Comparison of ENCODE assay signal across 9 cellular contexts in genomic region chr14:59465570-59466150, GRCh38. TPM values are rescaled to one million over a fixed set of nuclear protein-coding genes. Genes with fewer than 3 reads are reported as not detected.
A peak's percentile ranks its signal among the peaks of the same experiment; 100 is the strongest.
DNase-seq lines count a peak whose midpoint lies in the region; ATAC-seq, FAIRE-seq and TF ChIP-seq lines count a peak whose summit lies in the region.
"Had no signal": no experiment of that assay in that cellular context is flagged by ENCODE, and none has a peak within 500 bp of the region (broad histone marks: within the 10 kb centered on the region; RNA-seq: fewer than 3 reads in every experiment).

No MANE protein-coding gene starts in this region.

- no peak for TF ChIP-seq EP300 in H1 (IDR thresholded peaks at IDR 0.05; ENCODE audit: borderline replicate concordance in 1 of 2, low read depth in 2 of 2, low read length in 2 of 2)

- TF ChIP-seq CTCF in IMR-90 (conservative IDR thresholded peaks at IDR 0.05; ENCODE audit: low read depth, low read length) = no peak
- no peak for TF ChIP-seq CTCF in H1 (IDR thresholded peaks at IDR 0.05; ENCODE audit: control extremely low read depth in 1 of 3, insufficient read depth in 1 of 3, low read depth in 1 of 3, low read length in 3 of 3)
- TF ChIP-seq CTCF in nephron (IDR thresholded peaks at IDR 0.05; ENCODE audit: unreplicated experiment in 3 of 3) = no peak

- no peaks in the 10 kb centered on the region for H3K27me3 ChIP-seq in IMR-90 (ENCODE audit: control insufficient read depth, insufficient read depth, low read length)
- peaks cover 0 to 23% (median 13%) of the 10 kb centered on the region in 4 experiments; a peak in 6 of 7 replicates for H3K27me3 ChIP-seq in H1 (replicated peaks in 1 of 4; ENCODE audit: control insufficient read depth in 3 of 4, extremely low read depth in 1 of 4, insufficient read depth in 3 of 4, low read length in 3 of 4)

- H2AK5ac ChIP-seq in IMR-90 (ENCODE audit: low read depth, low read length) = no peak overlapping the region
- no peak overlapping the region for H2AK5ac ChIP-seq in H1 (ENCODE audit: low read depth, low read length)

- no TSS peak for BruUV-seq in IMR-90 (replicated peaks; lab: Mats Ljungman, UMichigan)

- no peak overlapping the region for H2BK5ac ChIP-seq in IMR-90 (ENCODE audit: low read depth, low read length, poor library complexity, severe bottlenecking)
- no peak overlapping the region for H2BK5ac ChIP-seq in H1 (ENCODE audit: low read depth, low read length)

- CTCF ChIA-PET in IMR-90 (lab: Yijun Ruan, JAX) (no interaction called here), H1 (lab: Charles Lee; ENCODE audit: partially characterized antibody) (interaction anchor here (0.6 to 2.6 kb wide), 5 partner anchors 10 to 400 kb away, joined by 3 to 11 read pairs (median 3); no protein-coding TSS in a partner anchor)

- intact Hi-C loops in IMR-90 (cut with micrococcal nuclease) = no loop called here

- POLR2A ChIA-PET in IMR-90 (lab: Charles Lee; ENCODE audit: unreplicated experiment) = no interaction called here
- POLR2A ChIA-PET in H1 (lab: Charles Lee; ENCODE audit: partially characterized antibody) = interaction anchor here (1.8 kb wide), 1 partner anchor 8 kb away, joined by 6 read pairs; no protein-coding TSS in a partner anchor

- 90% methylated on average over 3 of the region's 10 CpGs; no CpG with 5 or more reads in 1 of the 2 experiments for WGBS in IMR-90 (ENCODE audit: extremely low coverage in 2 of 2, insufficient read length in 1 of 2), 2 experiments
- 76% methylated on average over 10 of the region's 10 CpGs; no CpG with 5 or more reads in 1 of the 2 experiments for WGBS in H1 (ENCODE audit: extremely low coverage in 1 of 2, insufficient coverage in 1 of 2, insufficient read length in 1 of 2, insufficient replicate concordance in 2 of 2, low coverage in 1 of 2, low lambda C conversion rate in 2 of 2, missing lambda C conversion rate in 1 of 2), 2 experiments

- H3K4me1 Mint-ChIP-seq in nephron = no peaks in the 10 kb centered on the region

- no peak for FAIRE-seq in H1 (lab: Jason Lieb, UNC)

- ATAC-seq in IMR-90 (ENCODE audit: low read depth) = no peak

- H3K4me2 ChIP-seq in IMR-90 (ENCODE audit: low read depth, low read length) = peak overlapping the region; percentile 59; the same call in 1 of the 2 replicates
- H3K4me2 ChIP-seq in H1 (ENCODE audit: insufficient read depth in 1 of 2, low read depth in 2 of 2, low read length in 2 of 2) = peak overlapping the region; percentile 75 to 97

- H2AFZ ChIP-seq in IMR-90 (replicated peaks; ENCODE audit: low read length, poor library complexity) (peak overlapping the region; percentile 92), H1 (ENCODE audit: low read length) (no peak overlapping the region)

- H3K36me3 Mint-ChIP-seq in nephron (ENCODE audit: low read depth) = peaks cover 8% of the 10 kb centered on the region

- H3K23ac ChIP-seq in IMR-90 (ENCODE audit: low read depth, low read length) = peak overlapping the region; percentile 31
- H3K23ac ChIP-seq in H1 (ENCODE audit: insufficient read length) = no peak overlapping the region

- H2BK120ac ChIP-seq in IMR-90 (ENCODE audit: low read depth, low read length) = no peak overlapping the region
- no peak overlapping the region for H2BK120ac ChIP-seq in H1 (replicated peaks; ENCODE audit: low read depth, low read length)

- H3K23me2 ChIP-seq in H1 (ENCODE audit: low read depth, low read length) = peaks cover 15% of the 10 kb centered on the region; the same call in 1 of the 2 replicates

- peak overlapping the region; percentile 79 to 91 (median 88) for H3K4me3 Mint-ChIP-seq in nephron

- H3K9ac ChIP-seq in IMR-90 (ENCODE audit: low read depth, low read length) (no peak overlapping the region), H1 (replicated peaks in 1 of 4; ENCODE audit: extremely low read depth in 1 of 4, low read depth in 3 of 4, low read length in 3 of 4) (no peak overlapping the region)

- H3K4ac ChIP-seq in IMR-90 (ENCODE audit: low read depth, low read length) (no peak overlapping the region), H1 (replicated peaks; ENCODE audit: insufficient read length, low read depth, low read length) (no peak overlapping the region)

- peak overlapping the region; percentile 67 for H2AK9ac ChIP-seq in IMR-90 (replicated peaks; ENCODE audit: low read depth, low read length, poor library complexity)

- peaks cover 18 to 23% of the 10 kb centered on the region in 2 experiments for H3K79me1 ChIP-seq in IMR-90 (ENCODE audit: low read depth in 1 of 2, low read length in 2 of 2)
- H3K79me1 ChIP-seq in H1 (ENCODE audit: low read depth, low read length) = no peaks in the 10 kb centered on the region

- H2BK20ac ChIP-seq in IMR-90 (ENCODE audit: low read depth, low read length) (no peak overlapping the region), H1 (ENCODE audit: low read length) (no peak overlapping the region)

- H3K18ac ChIP-seq in IMR-90 (ENCODE audit: low read depth, low read length) (no peak overlapping the region), H1 (ENCODE audit: extremely low read depth, low read length) (no peak overlapping the region)

- peaks cover 6% of the 10 kb centered on the region for H3K4me1 ChIP-seq in IMR-90 (ENCODE audit: control insufficient read depth, insufficient read depth, low read length)
- peaks cover 0 to 10% (median 4%) of the 10 kb centered on the region in 4 experiments; a peak in 4 of 7 replicates for H3K4me1 ChIP-seq in H1 (replicated peaks in 1 of 4; ENCODE audit: control insufficient read depth in 3 of 4, insufficient read depth in 4 of 4, low read length in 3 of 4)

- H2BK12ac ChIP-seq in H1 (ENCODE audit: low read depth, low read length) = no peak overlapping the region

- no peaks in the 10 kb centered on the region for H3K9me3 Mint-ChIP-seq in nephron

- no peak for TF ChIP-seq RAD21 in IMR-90 (IDR thresholded peaks at IDR 0.05; ENCODE audit: low read length)
- no peak for TF ChIP-seq RAD21 in H1 (IDR thresholded peaks at IDR 0.05 in 1 of 2, conservative IDR thresholded peaks at IDR 0.05 in 1 of 2; ENCODE audit: low read depth in 2 of 2, low read length in 2 of 2)

- H4K20me1 ChIP-seq in IMR-90 (ENCODE audit: insufficient read depth, low read length) = peaks cover 22% of the 10 kb centered on the region; the same call in 1 of the 2 replicates
- peaks cover 0 to 12% of the 10 kb centered on the region in 2 experiments for H4K20me1 ChIP-seq in H1 (replicated peaks in 1 of 2; ENCODE audit: control insufficient read depth in 1 of 2, insufficient read depth in 2 of 2, low read length in 2 of 2)

- no peak overlapping the region; the same call in 1 of the 2 replicates for H3K4me3 ChIP-seq in IMR-90 (ENCODE audit: insufficient read depth, low read depth, low read length)
- H3K4me3 ChIP-seq in H1 (ENCODE audit: extremely low read depth in 1 of 4, insufficient read depth in 2 of 4, low read depth in 3 of 4, low read length in 4 of 4) = peak overlapping the region; percentile 46 to 74 (median 53)

- H3K27ac ChIP-seq in IMR-90 (ENCODE audit: insufficient read depth, low read length) = no peak overlapping the region
- H3K27ac ChIP-seq in H1 (ENCODE audit: low read depth, low read length) = no peak overlapping the region
- H3K27ac ChIP-seq: neutrophil had no signal

- H3K36me3 ChIP-seq in IMR-90 (ENCODE audit: control insufficient read depth, insufficient read depth, low read length) (peaks cover 22% of the 10 kb centered on the region), H1 (ENCODE audit: control insufficient read depth in 2 of 4, insufficient read depth in 4 of 4, low read length in 3 of 4) (peaks cover 0 to 3% (median 0%) of the 10 kb centered on the region in 4 experiments; a peak in 1 of 8 replicates)
- H3K36me3 ChIP-seq: neutrophil had no signal

- in situ Hi-C loops in IMR-90 (cut with MboI; ENCODE audit: low sequenced_read_pairs) = loop anchor here (25.0 kb wide), 2 partner anchors 828 to 978 kb away; partner anchors contain the start of gene DACT1

- no peak overlapping the region for H4K91ac ChIP-seq in IMR-90 (ENCODE audit: insufficient read depth, low read depth, low read length)
- no peak overlapping the region for H4K91ac ChIP-seq in H1 (replicated peaks; ENCODE audit: insufficient read length, low read length)

- TF ChIP-seq POLR2A in IMR-90 (IDR thresholded peaks at IDR 0.05; ENCODE audit: low read depth, low read length) (no peak), H1 (IDR thresholded peaks at IDR 0.05; ENCODE audit: control extremely low read depth in 1 of 2, low read depth in 2 of 2, low read length in 2 of 2) (no peak)

- H2BK15ac ChIP-seq in IMR-90 (ENCODE audit: low read depth, low read length) = no peak overlapping the region
- no peak overlapping the region for H2BK15ac ChIP-seq in H1 (ENCODE audit: low read length)

- peak overlapping the region in 2 of 3 experiments; percentile 37 to 55 for H3K27ac Mint-ChIP-seq in nephron

- H4K8ac ChIP-seq in IMR-90 (ENCODE audit: low read depth in 2 of 2, low read length in 2 of 2) (no peak overlapping the region), H1 (ENCODE audit: extremely low read depth, insufficient read depth, low read length) (no peak overlapping the region)

- H3K14ac ChIP-seq in IMR-90 (replicated peaks; ENCODE audit: low read depth, low read length) (no peak overlapping the region), H1 (ENCODE audit: insufficient read length) (no peak overlapping the region)

- H3K9me1 ChIP-seq in IMR-90 (ENCODE audit: insufficient read depth, low read length) = peaks cover 10% of the 10 kb centered on the region

- H4K5ac ChIP-seq in IMR-90 (ENCODE audit: low read depth, low read length) = no peak overlapping the region
- H4K5ac ChIP-seq in H1 (ENCODE audit: insufficient read length, low read depth, low read length) = no peak overlapping the region

- peaks cover 6% of the 10 kb centered on the region for H3K27me3 Mint-ChIP-seq in nephron (ENCODE audit: low read depth)

- dilution Hi-C loops in IMR-90 (cut with HindIII; ENCODE audit: low sequenced_read_pairs, unreplicated experiment) = no loop called here

- H3K56ac ChIP-seq in IMR-90 (ENCODE audit: extremely low read depth, insufficient read depth, low read length) (no peak overlapping the region), H1 (replicated peaks; ENCODE audit: insufficient read length, low read depth, low read length) (no peak overlapping the region)

- no peaks in the 10 kb centered on the region for H3K9me3 ChIP-seq in IMR-90 (ENCODE audit: control insufficient read depth, insufficient read depth, low read length)
- no peaks in the 10 kb centered on the region for H3K9me3 ChIP-seq in H1 (ENCODE audit: insufficient read depth in 2 of 2, low read depth in 1 of 2, low read length in 1 of 2)
- H3K9me3 ChIP-seq: neutrophil had no signal

- DNase-seq in AG08396 (ENCODE audit: low spot score) (peak; percentile 8), IMR-90 (no peak), H1 (ENCODE audit: low read depth in 1 of 2, low spot score in 2 of 2) (no peak), HuH-7 (ENCODE audit: low spot score) (no peak), NCI-H1694 treated with DMSO at 0.1 percent for 48 hours (lab: John Stamatoyannopoulos, UW) (no peak), activated gamma-delta T cell (lab: John Stamatoyannopoulos, UW) (no peak), NCI-H774 (lab: John Stamatoyannopoulos, UW) (no peak)

- no peaks in the 10 kb centered on the region for H3K79me2 ChIP-seq in H1 (ENCODE audit: control insufficient read depth in 1 of 2, insufficient read depth in 2 of 2, low read length in 2 of 2)

RNA-seq across cellular contexts. Expression of gene GPR135, which starts 0.5 kb away (rescaled TPM):
- 1.3 and 1.7 TPM in 2 replicates for total RNA-seq in IMR-90 (2012; rRNA removed)
- 1.9 and 2.4 TPM in 2 replicates for polyA plus RNA-seq in IMR-90 (2012; rRNA removed)
- polyA plus RNA-seq in IMR-90 (2012; cell fraction: cytosol; rRNA removed) = 0.17 and 1.6 TPM in 2 replicates
- polyA plus RNA-seq in IMR-90 (2012; cell fraction: nucleus; rRNA removed; ENCODE audit: low replicate concordance) = 18.5 and 37.9 TPM in 2 replicates
- 0.73 and 1.1 TPM in 2 replicates for total RNA-seq in H1 (2021; fragmentation: NEBNext Ultra II Directional; extraction: Animal tissue kit (Norgen Biotek cat#: 25700))
- polyA plus RNA-seq in H1 (2011; rRNA removed) = 0.48 and 0.66 TPM in 2 replicates
- 0.40 TPM for polyA plus RNA-seq in H1 (2011; cell fraction: cytosol; rRNA removed)
- 2.4 TPM for polyA plus RNA-seq in H1 (2011; cell fraction: nucleus; rRNA removed)
- polyA plus RNA-seq in H1 (2012, experiment 1 of 2) = 0.29 to 0.64 TPM (median 0.41 TPM) in 4 replicates
- not detected for polyA plus RNA-seq in H1 (2012, experiment 2 of 2)
- polyA plus RNA-seq in H1 (2013, experiment 1 of 2) = 0.61 TPM
- polyA plus RNA-seq in H1 (2013, experiment 2 of 2) = 0.44 TPM
- polyA minus RNA-seq in H1 (2011; rRNA and poly(A)+ RNA removed) = 0.50 and 0.98 TPM in 2 replicates
- polyA minus RNA-seq in H1 (2011; cell fraction: cytosol; rRNA and poly(A)+ RNA removed) = 1.1 TPM
- polyA minus RNA-seq in H1 (2011; cell fraction: nucleus; rRNA and poly(A)+ RNA removed) = 6.6 TPM

RNA-seq across cellular contexts. Expression of gene L3HYPDH, which starts 18.5 kb away (rescaled TPM):
- total RNA-seq in IMR-90 (2012; rRNA removed) = 40.9 and 54.7 TPM in 2 replicates
- 45.3 and 49.1 TPM in 2 replicates for polyA plus RNA-seq in IMR-90 (2012; rRNA removed)
- 13.5 and 29.2 TPM in 2 replicates for polyA plus RNA-seq in IMR-90 (2012; cell fraction: cytosol; rRNA removed)
- polyA plus RNA-seq in IMR-90 (2012; cell fraction: nucleus; rRNA removed; ENCODE audit: low replicate concordance) = 181 and 246 TPM in 2 replicates
- 12.4 and 15.8 TPM in 2 replicates for total RNA-seq in H1 (2021; fragmentation: NEBNext Ultra II Directional; extraction: Animal tissue kit (Norgen Biotek cat#: 25700))
- 11.2 and 12.1 TPM in 2 replicates for polyA plus RNA-seq in H1 (2011; rRNA removed)
- polyA plus RNA-seq in H1 (2011; cell fraction: cytosol; rRNA removed) = 15.1 TPM
- 21.3 TPM for polyA plus RNA-seq in H1 (2011; cell fraction: nucleus; rRNA removed)
- polyA plus RNA-seq in H1 (2012, experiment 1 of 2) = 8.2 to 10.3 TPM (median 9.8 TPM) in 4 replicates
- 4.7 TPM for polyA plus RNA-seq in H1 (2012, experiment 2 of 2)
- polyA plus RNA-seq in H1 (2013, experiment 1 of 2) = 15.4 TPM
- polyA plus RNA-seq in H1 (2013, experiment 2 of 2) = 13.8 TPM
- polyA minus RNA-seq in H1 (2011; rRNA and poly(A)+ RNA removed) = 7.4 and 9.6 TPM in 2 replicates
- 10.8 TPM for polyA minus RNA-seq in H1 (2011; cell fraction: cytosol; rRNA and poly(A)+ RNA removed)
- 47.9 TPM for polyA minus RNA-seq in H1 (2011; cell fraction: nucleus; rRNA and poly(A)+ RNA removed)

RNA-seq across cellular contexts. Expression of gene JKAMP, which starts 18.7 kb away (rescaled TPM):
- total RNA-seq in IMR-90 (2012; rRNA removed) = 62.2 and 124 TPM in 2 replicates
- polyA plus RNA-seq in IMR-90 (2012; rRNA removed) (90.1 and 101 TPM in 2 replicates), H1 (2011; rRNA removed) (99.5 and 182 TPM in 2 replicates)
- 16.5 and 17.9 TPM in 2 replicates for polyA plus RNA-seq in IMR-90 (2012; cell fraction: cytosol; rRNA removed)
- 35.2 and 151 TPM in 2 replicates for polyA plus RNA-seq in IMR-90 (2012; cell fraction: nucleus; rRNA removed; ENCODE audit: low replicate concordance)
- 31.3 and 34.9 TPM in 2 replicates for total RNA-seq in H1 (2021; fragmentation: NEBNext Ultra II Directional; extraction: Animal tissue kit (Norgen Biotek cat#: 25700))
- polyA plus RNA-seq in H1 (2011; cell fraction: cytosol; rRNA removed) = 83.7 TPM
- polyA plus RNA-seq in H1 (2011; cell fraction: nucleus; rRNA removed) = 48.7 TPM
- polyA plus RNA-seq in H1 (2012, experiment 1 of 2) = 24.9 to 60.7 TPM (median 33.2 TPM) in 4 replicates
- polyA plus RNA-seq in H1 (2012, experiment 2 of 2) = 5.5 TPM
- polyA plus RNA-seq in H1 (2013, experiment 1 of 2) = 71.2 TPM
- 79.9 TPM for polyA plus RNA-seq in H1 (2013, experiment 2 of 2)
- polyA minus RNA-seq in H1 (2011; rRNA and poly(A)+ RNA removed) = 73.5 and 108 TPM in 2 replicates
- 27.9 TPM for polyA minus RNA-seq in H1 (2011; cell fraction: cytosol; rRNA and poly(A)+ RNA removed)
- 50.0 TPM for polyA minus RNA-seq in H1 (2011; cell fraction: nucleus; rRNA and poly(A)+ RNA removed)
